Comparison of ENCODE assay signal across 23 cellular contexts in the genomic region with DNA sequence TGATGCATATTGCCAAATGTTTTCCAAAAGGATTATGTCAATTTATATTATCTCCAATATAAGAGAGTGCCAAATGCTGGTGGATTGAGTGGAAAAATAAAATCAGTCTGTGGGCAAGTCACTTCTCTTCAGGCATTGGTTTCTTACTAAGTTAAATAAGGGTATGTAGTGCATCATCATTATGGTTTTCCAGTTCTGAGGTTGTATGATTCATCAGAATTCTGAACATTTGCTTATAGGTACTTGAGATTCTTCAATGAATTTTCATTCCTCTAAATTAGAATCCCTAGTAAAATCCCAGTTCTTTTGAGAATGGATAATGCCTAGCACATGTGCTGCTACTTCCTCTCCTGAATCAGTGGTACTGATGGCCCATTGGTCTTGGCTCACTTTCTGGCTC.
"Had no signal": no experiment of that assay in that cellular context is flagged by ENCODE, and none has a peak within 500 bp of the region (broad histone marks: within the 10 kb centered on the region; RNA-seq: fewer than 3 reads in every experiment).

No MANE protein-coding gene starts in this region.

- H3K4me3 ChIP-seq: dorsolateral prefrontal cortex, neural progenitor cell, prostate gland, right atrium auricular region, stomach, testis, tibial artery had no signal

- DNase-seq: dorsolateral prefrontal cortex; effector CD4-positive, alpha-beta T cell; hypothalamus; immature natural killer cell; mesenchymal stem cell; naive thymus-derived CD4-positive, alpha-beta T cell; nucleus accumbens; stimulated activated CD4-positive, alpha-beta T cell treated with anti-CD3 and anti-CD28 coated beads, Interleukin-2, amount 100 ng/mL, for 24 hours; stimulated activated CD4-positive, alpha-beta T cell treated with anti-CD3 and anti-CD28 coated beads, Interleukin-4, amount 100 ng/mL, for 24 hours; stimulated activated naive CD4-positive, alpha-beta T cell treated with Interleukin-2 at 50 U/mL for 16 hours; stomach; testis; tibial artery had no signal

- H3K36me3 ChIP-seq: neural progenitor cell, prostate gland, right atrium auricular region, stomach, tibial artery had no signal

- ATAC-seq: esophagus mucosa; left lobe of liver; naive thymus-derived CD4-positive, alpha-beta T cell; sciatic nerve had no signal

- H3K4me1 ChIP-seq: neural progenitor cell, prostate gland, right atrium auricular region, stomach, testis had no signal

- FAIRE-seq: colon, frontal cortex, keratinocyte had no signal

- H3K27me3 ChIP-seq: neural progenitor cell, right atrium auricular region, stomach, testis, tibial artery had no signal

- H3K27ac ChIP-seq: dorsolateral prefrontal cortex, epithelial cell of prostate, neural progenitor cell, prostate gland, right atrium auricular region, stomach, testis, tibial artery had no signal
